ENCODE assay signal across 8 cellular contexts in genomic region chr1:248825909-248826760, GRCh38. TPM values are rescaled to one million over a fixed set of nuclear protein-coding genes. Genes with fewer than 3 reads are reported as not detected.
DNase-seq lines count a peak whose midpoint lies in the region; ATAC-seq and TF ChIP-seq lines count a peak whose summit lies in the region.

TSS of gene SH3BP5L (minus strand) at chr1:248825915. CDS start at chr1:248824935, 980 bp downstream.

- H3K36me3 Mint-ChIP-seq in endothelial cell (ENCODE audit: low read depth, unreplicated experiment): peaks cover 26% of the 10 kb centered on the region

- no peaks in the 10 kb centered on the region for H3K9me3 Mint-ChIP-seq in endothelial cell (ENCODE audit: unreplicated experiment)

- H3K36me3 ChIP-seq in OCI-LY1 (ENCODE audit: insufficient read depth, low read length): peaks cover 14% of the 10 kb centered on the region; the same call in 1 of the 2 replicates

- peaks cover 14% of the 10 kb centered on the region for H3K27me3 Mint-ChIP-seq in endothelial cell (ENCODE audit: unreplicated experiment)

- peak; percentile 87 for ATAC-seq in GM21515 (IDR thresholded peaks at IDR 0.05; ENCODE audit: unreplicated experiment)

- H2AFZ ChIP-seq in OCI-LY1 (ENCODE audit: low read length): peak within 1 kb of the TSS; percentile 90

- peak; percentile 97 for DNase-seq in DMS 273 (lab: John Stamatoyannopoulos, UW; ENCODE audit: unreplicated experiment)
- peak; percentile 96 for DNase-seq in HuH-7 (ENCODE audit: low spot score)
- DNase-seq in activated CD8-positive, alpha-beta memory T cell treated with anti-CD3 and anti-CD28 coated beads, Interleukin-2, amount 50 U/mL, for 4 hours: peak; percentile 87
- peak; percentile 84 for DNase-seq in endothelial cell (ENCODE audit: low spot score)
- peak; percentile 92 for DNase-seq in middle frontal gyrus (ENCODE audit: extremely low spot score, low spot score)
- DNase-seq in stimulated activated CD8-positive, alpha-beta memory T cell treated with anti-CD3 and anti-CD28 coated beads, Interleukin-2, amount 100 ng/mL, for 48 hours (ENCODE audit: low read depth in 2 of 2): peak; percentile 80 to 84

- H3K9me2 ChIP-seq in OCI-LY1 (ENCODE audit: low read depth, low read length): no peaks in the 10 kb centered on the region

- no peaks in the 10 kb centered on the region for H4K20me1 ChIP-seq in OCI-LY1 (ENCODE audit: insufficient read depth, low read length)

- H3K27ac Mint-ChIP-seq in endothelial cell (ENCODE audit: unreplicated experiment): peak within 1 kb of the TSS; percentile 100

- peak within 1 kb of the TSS; percentile 97 for H3K4me3 Mint-ChIP-seq in endothelial cell (ENCODE audit: unreplicated experiment)

- H3K9ac ChIP-seq in OCI-LY1 (ENCODE audit: low read length): peak within 1 kb of the TSS; percentile 88

- H3K4me3 ChIP-seq in OCI-LY1 (ENCODE audit: low read depth, low read length, poor library complexity, severe bottlenecking): peak within 1 kb of the TSS; percentile 77

- TF ChIP-seq CTCF in OCI-LY1 (IDR thresholded peaks at IDR 0.05; ENCODE audit: low read length): peak; percentile 94
- TF ChIP-seq CTCF in endothelial cell (IDR thresholded peaks at IDR 0.05; ENCODE audit: unreplicated experiment): no peak

- no peaks in the 10 kb centered on the region for H3K79me2 ChIP-seq in OCI-LY1 (ENCODE audit: insufficient read depth, low read length)

- peaks cover 32% of the 10 kb centered on the region for H3K4me1 Mint-ChIP-seq in endothelial cell (ENCODE audit: unreplicated experiment)

- peak within 1 kb of the TSS; percentile 76 for H3K4me2 ChIP-seq in OCI-LY1 (ENCODE audit: low read length)

- peaks cover 46% of the 10 kb centered on the region for H3K4me1 ChIP-seq in OCI-LY1 (ENCODE audit: insufficient read depth, low read length, severe bottlenecking)

- H3K27ac ChIP-seq in OCI-LY1 (ENCODE audit: low read depth, low read length, poor library complexity, severe bottlenecking): peak within 1 kb of the TSS; percentile 92

- no peaks in the 10 kb centered on the region for H3K27me3 ChIP-seq in OCI-LY1 (ENCODE audit: insufficient read depth, low read length)

- no peaks in the 10 kb centered on the region for H3K9me3 ChIP-seq in OCI-LY1 (ENCODE audit: low read length)

- no peaks in the 10 kb centered on the region for H3F3A ChIP-seq in OCI-LY1 (ENCODE audit: insufficient read depth, low read length)

RNA-seq across cellular contexts. Expression of gene SH3BP5L, which starts in this region (rescaled TPM):
- total RNA-seq in endothelial cell (ENCODE audit: unreplicated experiment): 30.7 TPM

Comparison
In these comparisons a context has a peak if more than half of its experiments do, and no peak if none do; other contexts are left out.
1. Peak in every context shown above with its lines: DNase-seq, ATAC-seq, H3K4me3 ChIP-seq and H3K27ac ChIP-seq.